9 cellular contexts compared by ENCODE assay signal in the genomic region with DNA sequence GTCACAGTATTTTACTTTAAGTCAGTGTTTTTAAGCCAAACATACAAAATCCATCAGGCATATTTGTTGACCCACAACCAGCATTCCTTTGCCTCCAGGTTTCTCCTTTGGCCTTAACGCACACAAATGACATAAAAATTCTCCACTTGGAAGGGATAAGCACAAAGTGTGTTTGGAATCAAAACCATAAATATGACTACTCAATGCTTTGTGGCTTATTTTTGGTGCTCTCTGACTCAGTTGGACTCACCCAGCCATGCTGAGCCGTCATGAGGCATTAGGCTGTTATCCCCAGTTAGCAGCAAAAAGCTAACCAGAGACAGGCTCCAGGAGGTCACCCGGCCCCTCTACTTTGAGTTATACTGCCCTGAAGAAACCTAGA. TPM values are rescaled to one million over a fixed set of nuclear protein-coding genes. Genes with fewer than 3 reads are reported as not detected.
DNase-seq lines count a peak whose midpoint lies in the region; ATAC-seq and TF ChIP-seq lines count a peak whose summit lies in the region.
"Had no signal": no experiment of that assay in that cellular context is flagged by ENCODE, and none has a peak within 500 bp of the region (broad histone marks: within the 10 kb centered on the region; RNA-seq: fewer than 3 reads in every experiment).

No MANE protein-coding gene starts in this region.

- no peaks in the 10 kb centered on the region for H3K27me3 Mint-ChIP-seq in CD8-positive, alpha-beta T cell (ENCODE audit: low read depth)
- H3K27me3 Mint-ChIP-seq in endodermal cell (ENCODE audit: insufficient read depth) (no peaks in the 10 kb centered on the region), osteocyte (ENCODE audit: unreplicated experiment) (no peaks in the 10 kb centered on the region)

- DNase-seq in CD8-positive, alpha-beta T cell: no peak
- peak; percentile 48 for DNase-seq in OCI-M1 (lab: John Stamatoyannopoulos, UW)
- DNase-seq in endodermal cell: no peak
- DNase-seq in osteocyte (ENCODE audit: extremely low spot score, unreplicated experiment): no peak
- no peak for DNase-seq in NCI-H774 (lab: John Stamatoyannopoulos, UW)

- ATAC-seq in CD8-positive, alpha-beta T cell: no peak
- no peak for ATAC-seq in HG03520 (IDR thresholded peaks at IDR 0.05; ENCODE audit: unreplicated experiment)
- no peak for ATAC-seq in HG03342 (IDR thresholded peaks at IDR 0.05; ENCODE audit: unreplicated experiment)
- no peak for ATAC-seq in GM21619 (IDR thresholded peaks at IDR 0.05; ENCODE audit: unreplicated experiment)

- H3K27me3 ChIP-seq in CD8-positive, alpha-beta T cell (ENCODE audit: insufficient read depth, low read length): no peaks in the 10 kb centered on the region
- no peaks in the 10 kb centered on the region for H3K27me3 ChIP-seq in endodermal cell (ENCODE audit: control insufficient read depth, insufficient read depth, low read length, poor library complexity, severe bottlenecking)

- H3K36me3 Mint-ChIP-seq in CD8-positive, alpha-beta T cell: peaks cover 25% of the 10 kb centered on the region
- no peaks in the 10 kb centered on the region for H3K36me3 Mint-ChIP-seq in endodermal cell (ENCODE audit: low read depth)
- no peaks in the 10 kb centered on the region for H3K36me3 Mint-ChIP-seq in osteocyte (ENCODE audit: unreplicated experiment)

- H3K4me1 Mint-ChIP-seq in CD8-positive, alpha-beta T cell (ENCODE audit: low read depth): peaks cover 81% of the 10 kb centered on the region
- H3K4me1 Mint-ChIP-seq in endodermal cell: peaks cover 34% of the 10 kb centered on the region
- peaks cover 56% of the 10 kb centered on the region for H3K4me1 Mint-ChIP-seq in osteocyte (ENCODE audit: unreplicated experiment)

- no peaks in the 10 kb centered on the region for H3K9me3 Mint-ChIP-seq in CD8-positive, alpha-beta T cell
- H3K9me3 Mint-ChIP-seq in endodermal cell: no peaks in the 10 kb centered on the region
- H3K9me3 Mint-ChIP-seq in osteocyte (ENCODE audit: unreplicated experiment): no peaks in the 10 kb centered on the region

- H3K4me3 Mint-ChIP-seq in CD8-positive, alpha-beta T cell: peak overlapping the region; percentile 96
- H3K4me3 Mint-ChIP-seq in endodermal cell (peak overlapping the region; percentile 98), osteocyte (ENCODE audit: unreplicated experiment) (peak overlapping the region; percentile 99)

- H3K27ac ChIP-seq in CD8-positive, alpha-beta T cell (ENCODE audit: low read depth, low read length): peak overlapping the region; percentile 76
- no peak overlapping the region for H3K27ac ChIP-seq in endodermal cell (ENCODE audit: low read depth, low read length)

- H3K27ac Mint-ChIP-seq in CD8-positive, alpha-beta T cell: peak overlapping the region; percentile 97
- H3K27ac Mint-ChIP-seq in endodermal cell: peak overlapping the region; percentile 97
- peak overlapping the region; percentile 99 for H3K27ac Mint-ChIP-seq in osteocyte (ENCODE audit: unreplicated experiment)

- H3K4me3 ChIP-seq in CD8-positive, alpha-beta T cell (ENCODE audit: low read depth, low read length): peak overlapping the region; percentile 78
- H3K4me3 ChIP-seq in endodermal cell (ENCODE audit: low read length): peak overlapping the region; percentile 97

- no peaks in the 10 kb centered on the region for H3K36me3 ChIP-seq in CD8-positive, alpha-beta T cell (ENCODE audit: insufficient read depth, low read length)
- H3K36me3 ChIP-seq in endodermal cell (ENCODE audit: control insufficient read depth, insufficient read depth, low read length): no peaks in the 10 kb centered on the region

- CTCF ChIA-PET in CD8-positive, alpha-beta T cell (lab: Charles Lee): interaction anchor here (0.8 to 1.5 kb wide), 4 partner anchors 11 to 31 kb away, joined by 3 to 5 read pairs (median 4); no protein-coding TSS in a partner anchor

- intact Hi-C loops in CD8-positive, alpha-beta T cell (cut with DNase I, micrococcal nuclease): loop anchor here (2.0 to 10.0 kb wide), 6 partner anchors 48 to 314 kb away; a partner anchor contains a TSS

- 74 to 84% methylated on average over 3 of the region's 3 CpGs for WGBS in endodermal cell (ENCODE audit: insufficient coverage in 1 of 2, insufficient read length in 1 of 2), 2 experiments

- POLR2A ChIA-PET in CD8-positive, alpha-beta T cell (lab: Charles Lee): interaction anchor here (1.4 to 2.5 kb wide), 3 partner anchors 8 to 47 kb away, joined by 4 to 9 read pairs (median 5); a partner anchor contains a TSS

- H3K9ac ChIP-seq in endodermal cell (ENCODE audit: extremely low read depth, low read length, poor library complexity, severe bottlenecking): peak overlapping the region; percentile 83

- no peaks in the 10 kb centered on the region for H3K9me3 ChIP-seq in CD8-positive, alpha-beta T cell (ENCODE audit: low read length)
- H3K9me3 ChIP-seq in endodermal cell (ENCODE audit: control insufficient read depth, low read length): no peaks in the 10 kb centered on the region

- no peak for TF ChIP-seq CTCF in CD8-positive, alpha-beta T cell (IDR thresholded peaks at IDR 0.05)
- TF ChIP-seq CTCF in endodermal cell (conservative IDR thresholded peaks at IDR 0.05): no peak
- TF ChIP-seq CTCF in osteocyte (IDR thresholded peaks at IDR 0.05): no peak

- peaks cover 60% of the 10 kb centered on the region for H3K4me1 ChIP-seq in CD8-positive, alpha-beta T cell (ENCODE audit: insufficient read depth, low read length)
- H3K4me1 ChIP-seq in endodermal cell (ENCODE audit: control insufficient read depth, insufficient read depth, low read length): peaks cover 9% of the 10 kb centered on the region

RNA-seq across cellular contexts. Expression of a gene that starts 0.9 kb away (rescaled TPM):
- total RNA-seq in CD8-positive, alpha-beta T cell: 1 to 10 TPM; 8.0 to 9.0 TPM
- total RNA-seq in endodermal cell (10 to 100 TPM; 23.8 to 29.3 TPM), osteocyte (18.2 and 20.5 TPM in 2 replicates)
- polyA plus RNA-seq in endodermal cell (2013, experiment 1 of 2): 25.6 TPM
- 22.5 TPM for polyA plus RNA-seq in endodermal cell (2013, experiment 2 of 2)

RNA-seq across cellular contexts. Expression of a gene that starts 2.5 kb away (rescaled TPM):
- 1 to 10 TPM; 2.2 to 2.4 TPM for total RNA-seq in CD8-positive, alpha-beta T cell
- 10 to 100 TPM in 1 of 2 donors, 1 to 10 TPM in 1; 8.6 to 10.8 TPM for total RNA-seq in endodermal cell
- polyA plus RNA-seq in endodermal cell (2013, experiment 1 of 2): 17.8 TPM
- 15.8 TPM for polyA plus RNA-seq in endodermal cell (2013, experiment 2 of 2)
- 22.2 and 24.3 TPM in 2 replicates for total RNA-seq in osteocyte

RNA-seq across cellular contexts. Expression of a gene that starts 27.1 kb away (rescaled TPM):
- under 1 TPM in 1 of 2 experiments, not detected in 1; 0.16 TPM for total RNA-seq in CD8-positive, alpha-beta T cell
- total RNA-seq in endodermal cell (not detected), osteocyte (not detected in 2 replicates)
- 0.50 TPM for polyA plus RNA-seq in endodermal cell (2013, experiment 1 of 2)
- 0.12 TPM for polyA plus RNA-seq in endodermal cell (2013, experiment 2 of 2)
- total RNA-seq: lung microvascular endothelial cell had no signal

RNA-seq across cellular contexts. Expression of a gene that starts 27.2 kb away (rescaled TPM):
- total RNA-seq in CD8-positive, alpha-beta T cell: under 1 TPM; 0.08 to 0.47 TPM
- total RNA-seq in endodermal cell (1 to 10 TPM; 1.6 to 2.9 TPM), osteocyte (0.55 and 0.81 TPM in 2 replicates)
- 0.46 TPM for polyA plus RNA-seq in endodermal cell (2013, experiment 1 of 2)
- 0.87 TPM for polyA plus RNA-seq in endodermal cell (2013, experiment 2 of 2)

RNA-seq across cellular contexts. Expression of a gene that starts 34.6 kb away (rescaled TPM):
- total RNA-seq in CD8-positive, alpha-beta T cell: 10 to 100 TPM; 74.5 to 75.5 TPM
- total RNA-seq in endodermal cell (100 to 1,000 TPM; 143 to 183 TPM), osteocyte (240 and 261 TPM in 2 replicates)
- 122 TPM for polyA plus RNA-seq in endodermal cell (2013, experiment 1 of 2)
- polyA plus RNA-seq in endodermal cell (2013, experiment 2 of 2): 109 TPM
